14 cellular contexts compared by ENCODE assay signal in genomic region chr13:95262837-95263381, GRCh38. TPM values are rescaled to one million over a fixed set of nuclear protein-coding genes. Genes with fewer than 3 reads are reported as not detected.
DNase-seq lines count a peak whose midpoint lies in the region; ATAC-seq and TF ChIP-seq lines count a peak whose summit lies in the region.
"Had no signal": no experiment of that assay in that cellular context is flagged by ENCODE, and none has a peak within 500 bp of the region (broad histone marks: within the 10 kb centered on the region; RNA-seq: fewer than 3 reads in every experiment).

No MANE protein-coding gene starts in this region.

- peaks cover 3% of the 10 kb centered on the region for H3K4me1 ChIP-seq in mucosa of descending colon (ENCODE audit: low read depth)
- peaks cover 0 to 11% (median 9%) of the 10 kb centered on the region in 4 donors for H3K4me1 ChIP-seq in sigmoid colon
- H3K4me1 ChIP-seq: HAP-1 had no signal

- peak; percentile 51 for ATAC-seq in mucosa of descending colon
- no peak for ATAC-seq in GM21526 (IDR thresholded peaks at IDR 0.05; ENCODE audit: low FRiP score, unreplicated experiment)
- no peak for ATAC-seq in esophagus mucosa

- no peaks in the 10 kb centered on the region for H3K4me1 Mint-ChIP-seq in activated T-helper 1 cell treated with anti-CD3 and anti-CD28 coated beads, Interleukin-12 subunit alpha, Interleukin-12 subunit beta, Interleukin-2, Interleukin-4 antibody, amounts not matched to agents 30 ng/mL and 10 ng/mL and 1 ng/mL, durations not matched to agents 14 hours and 24 hours and 36 hours (ENCODE audit: low read depth)

- 78 to 93% methylated on average over 9 of the region's 9 CpGs for WGBS in sigmoid colon, 2 donors

- peaks cover 2% of the 10 kb centered on the region for H3K36me3 Mint-ChIP-seq in activated T-helper 1 cell treated with anti-CD3 and anti-CD28 coated beads, Interleukin-12 subunit alpha, Interleukin-12 subunit beta, Interleukin-2, Interleukin-4 antibody, amounts not matched to agents 30 ng/mL and 10 ng/mL and 1 ng/mL, durations not matched to agents 14 hours and 24 hours and 36 hours (ENCODE audit: low read depth)

- no peaks in the 10 kb centered on the region for H3K27me3 ChIP-seq in sigmoid colon
- H3K27me3 ChIP-seq: BE2C had no signal

- TF ChIP-seq CTCF in mucosa of descending colon (IDR thresholded peaks at IDR 0.05) (no peak), sigmoid colon (IDR thresholded peaks at IDR 0.05) (no peak)

- H3K4me3 Mint-ChIP-seq in activated T-helper 1 cell treated with anti-CD3 and anti-CD28 coated beads, Interleukin-12 subunit alpha, Interleukin-12 subunit beta, Interleukin-2, Interleukin-4 antibody, amounts not matched to agents 30 ng/mL and 10 ng/mL and 1 ng/mL, durations not matched to agents 14 hours and 24 hours and 36 hours = no peak overlapping the region
- H3K4me3 Mint-ChIP-seq: CD4-positive, CD25-positive, alpha-beta regulatory T cell; CD8-positive, alpha-beta memory T cell had no signal

- intact Hi-C loops in mucosa of descending colon (cut with DNase I, micrococcal nuclease) (no loop called here), sigmoid colon (cut with DNase I) (no loop called here)
- intact Hi-C loops in activated T-helper 1 cell treated with anti-CD3 and anti-CD28 coated beads, Interleukin-12 subunit alpha, Interleukin-12 subunit beta, Interleukin-2, Interleukin-4 antibody, amounts not matched to agents 30 ng/mL and 10 ng/mL and 1 ng/mL, durations not matched to agents 14 hours and 24 hours and 36 hours (cut with micrococcal nuclease) = no loop called here

- no peak overlapping the region for H3K27ac ChIP-seq in sigmoid colon

- no peaks in the 10 kb centered on the region for H3K27me3 Mint-ChIP-seq in activated T-helper 1 cell treated with anti-CD3 and anti-CD28 coated beads, Interleukin-12 subunit alpha, Interleukin-12 subunit beta, Interleukin-2, Interleukin-4 antibody, amounts not matched to agents 30 ng/mL and 10 ng/mL and 1 ng/mL, durations not matched to agents 14 hours and 24 hours and 36 hours (ENCODE audit: insufficient read depth)
- H3K27me3 Mint-ChIP-seq: CD4-positive, CD25-positive, alpha-beta regulatory T cell; CD8-positive, alpha-beta memory T cell had no signal

- H3K9me3 ChIP-seq in mucosa of descending colon = no peaks in the 10 kb centered on the region
- H3K9me3 ChIP-seq in sigmoid colon = no peaks in the 10 kb centered on the region
- H3K9me3 ChIP-seq: BE2C, HAP-1 had no signal

- TF ChIP-seq EP300 in sigmoid colon (IDR thresholded peaks at IDR 0.05) = no peak

- H3K9me3 Mint-ChIP-seq in activated T-helper 1 cell treated with anti-CD3 and anti-CD28 coated beads, Interleukin-12 subunit alpha, Interleukin-12 subunit beta, Interleukin-2, Interleukin-4 antibody, amounts not matched to agents 30 ng/mL and 10 ng/mL and 1 ng/mL, durations not matched to agents 14 hours and 24 hours and 36 hours = peaks cover 7% of the 10 kb centered on the region

- no peak for TF ChIP-seq POLR2A in sigmoid colon (IDR thresholded peaks at IDR 0.05)

- H3K27ac Mint-ChIP-seq in activated T-helper 1 cell treated with anti-CD3 and anti-CD28 coated beads, Interleukin-12 subunit alpha, Interleukin-12 subunit beta, Interleukin-2, Interleukin-4 antibody, amounts not matched to agents 30 ng/mL and 10 ng/mL and 1 ng/mL, durations not matched to agents 14 hours and 24 hours and 36 hours = no peak overlapping the region
- H3K27ac Mint-ChIP-seq: CD8-positive, alpha-beta memory T cell had no signal

- H3K36me3 ChIP-seq in mucosa of descending colon (ENCODE audit: low read depth) = no peaks in the 10 kb centered on the region
- H3K36me3 ChIP-seq in sigmoid colon = no peaks in the 10 kb centered on the region
- H3K36me3 ChIP-seq: BE2C, HAP-1 had no signal

- DNase-seq in HT-29 (ENCODE audit: low spot score) = peak; percentile 54
- DNase-seq in kidney tubule cell (ENCODE audit: low spot score) = peak; percentile 48
- no peak for DNase-seq in mucosa of descending colon
- DNase-seq in sigmoid colon = no peak
- DNase-seq in activated T-helper 1 cell treated with anti-CD3 and anti-CD28 coated beads, Interleukin-12 subunit alpha, Interleukin-12 subunit beta, Interleukin-2, Interleukin-4 antibody, amounts not matched to agents 30 ng/mL and 10 ng/mL and 1 ng/mL, durations not matched to agents 14 hours and 24 hours and 36 hours (ENCODE audit: low spot score) = no peak
- DNase-seq: ACHN; BE2C; C1 segment of cervical spinal cord; CD4-positive, CD25-positive, alpha-beta regulatory T cell; CD8-positive, alpha-beta memory T cell; COR-L47 had no signal

- H3K4me3 ChIP-seq in mucosa of descending colon = no peak overlapping the region
- no peak overlapping the region for H3K4me3 ChIP-seq in sigmoid colon
- H3K4me3 ChIP-seq: HAP-1 had no signal

RNA-seq across cellular contexts. Expression of gene ABCC4, which starts 38.3 kb away (rescaled TPM):
- 24.0 and 28.1 TPM in 2 replicates for total RNA-seq in HT-29 (2014; rRNA removed; shearing (Covaris generic))
- 10 to 100 TPM; 19.3 to 35.1 (median 30.2) TPM for total RNA-seq in mucosa of descending colon
- total RNA-seq in sigmoid colon = 10 to 100 TPM; 24.3 to 56.3 (median 43.1) TPM
- 1 to 10 TPM; 1.2 to 5.7 (median 4.2) TPM for polyA plus RNA-seq in sigmoid colon
- 16.4 and 20.2 TPM in 2 replicates for total RNA-seq in activated T-helper 1 cell treated with anti-CD3 and anti-CD28 coated beads, Interleukin-12 subunit alpha, Interleukin-12 subunit beta, Interleukin-2, Interleukin-4 antibody, amounts not matched to agents 30 ng/mL and 10 ng/mL and 1 ng/mL, durations not matched to agents 14 hours and 24 hours and 36 hours
- 4.4 TPM for total RNA-seq in esophagus mucosa

Comparison
In these comparisons a context has a peak if more than half of its experiments do, and no peak if none do; other contexts are left out.
1. DNase-seq: peak in HT-29 (single experiment) and kidney tubule cell (single experiment); none in mucosa of descending colon (0 of 3), sigmoid colon (single experiment) and activated T-helper 1 cell treated with anti-CD3 and anti-CD28 coated beads, Interleukin-12 subunit alpha, Interleukin-12 subunit beta, Interleukin-2, Interleukin-4 antibody, amounts not matched to agents 30 ng/mL and 10 ng/mL and 1 ng/mL, durations not matched to agents 14 hours and 24 hours and 36 hours (single experiment).